ENCODE assay signal across 10 cellular contexts in the genomic region with DNA sequence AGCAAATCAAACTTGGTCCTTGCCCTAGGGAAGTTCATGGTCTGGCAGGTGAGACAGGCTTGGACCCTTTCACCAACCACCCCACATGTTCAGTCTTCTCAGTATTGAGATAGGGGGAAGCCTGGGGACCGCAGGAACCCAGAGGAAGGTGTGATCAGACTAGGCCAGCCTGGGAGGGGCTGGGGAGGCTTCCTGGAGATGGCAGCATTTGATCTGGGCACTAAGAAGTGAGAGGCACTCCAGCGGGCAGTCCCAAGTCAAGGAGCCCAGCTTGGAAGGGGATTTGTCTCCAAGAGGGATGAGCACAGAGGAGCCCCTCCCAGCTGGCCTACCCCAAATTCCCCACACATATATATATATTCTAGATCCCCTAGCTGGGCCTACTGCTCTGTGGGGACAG. TPM values are rescaled to one million over a fixed set of nuclear protein-coding genes. Genes with fewer than 3 reads are reported as not detected.
A peak's percentile ranks its signal among the peaks of the same experiment; 100 is the strongest.
DNase-seq lines count a peak whose midpoint lies in the region; FAIRE-seq and TF ChIP-seq lines count a peak whose summit lies in the region.
"Had no signal": no experiment of that assay in that cellular context is flagged by ENCODE, and none has a peak within 500 bp of the region (broad histone marks: within the 10 kb centered on the region; RNA-seq: fewer than 3 reads in every experiment).

No MANE protein-coding gene starts in this region.

- intact Hi-C loops in posterior vena cava (cut with DNase I): loop anchor here in 1 of 2 donors (5.0 kb wide), 1 partner anchor 48 kb away; no protein-coding TSS in a partner anchor

- no peaks in the 10 kb centered on the region for H3F3A ChIP-seq in Loucy (ENCODE audit: low read depth)
- H3F3A ChIP-seq in GM23248 (ENCODE audit: insufficient read depth): no peaks in the 10 kb centered on the region

- H3K4me2 ChIP-seq in Loucy (ENCODE audit: low read depth, low read length, poor library complexity, severe bottlenecking) (peak overlapping the region; percentile 22), GM23248 (ENCODE audit: unreplicated experiment) (no peak overlapping the region)

- H3K79me2 ChIP-seq in Loucy (ENCODE audit: insufficient read depth, low read length) (no peaks in the 10 kb centered on the region), GM23248 (ENCODE audit: insufficient read depth) (no peaks in the 10 kb centered on the region)

- in situ Hi-C loops in GM23248 (cut with MboI): no loop called here
- in situ Hi-C loops in GM13977 (cut with MboI; ENCODE audit: low pct_unique_long_range_greater_than_20kb, low sequenced_read_pairs, unreplicated experiment): loop anchor here (25.0 kb wide), 1 partner anchor 453 kb away; a partner anchor contains a TSS

- H3K27ac ChIP-seq in coronary artery (peak overlapping the region; percentile 87 to 90), GM23248 (no peak overlapping the region)
- H3K27ac ChIP-seq: epithelial cell of prostate had no signal

- H4K20me1 ChIP-seq in Loucy (ENCODE audit: insufficient read depth, low read length, poor library complexity, severe bottlenecking) (no peaks in the 10 kb centered on the region), GM23248 (ENCODE audit: insufficient read depth) (no peaks in the 10 kb centered on the region)

- H3K9me3 ChIP-seq in Loucy (ENCODE audit: insufficient read depth, low read depth, low read length): no peaks in the 10 kb centered on the region
- no peaks in the 10 kb centered on the region for H3K9me3 ChIP-seq in GM23248 (ENCODE audit: low read depth)

- no peak for FAIRE-seq in D721Med (lab: Jason Lieb, UNC)

- 69 to 89% methylated on average over 2 of the region's 2 CpGs for WGBS in GM23248 (ENCODE audit: low coverage in 1 of 2, low lambda C conversion rate in 2 of 2, missing lambda C conversion rate in 2 of 2), 2 experiments

- H3K9ac ChIP-seq in Loucy (ENCODE audit: low read depth, low read length, poor library complexity, severe bottlenecking) (peak overlapping the region; percentile 10), GM23248 (no peak overlapping the region)

- H3K9me2 ChIP-seq in Loucy (replicated peaks; ENCODE audit: low read depth, low read length) (no peaks in the 10 kb centered on the region), GM23248 (ENCODE audit: insufficient read depth) (no peaks in the 10 kb centered on the region)

- peaks cover 9% of the 10 kb centered on the region for H3K4me1 ChIP-seq in Loucy (ENCODE audit: insufficient read depth, low read length, poor library complexity, severe bottlenecking)
- H3K4me1 ChIP-seq in GM23248 (ENCODE audit: insufficient read depth): peaks cover 8% of the 10 kb centered on the region; the same call in 1 of the 2 replicates

- H3K36me3 ChIP-seq in Loucy (ENCODE audit: insufficient read depth, low read length) (no peaks in the 10 kb centered on the region), GM23248 (ENCODE audit: low read depth) (no peaks in the 10 kb centered on the region)

- peak overlapping the region; percentile 7; the same call in 1 of the 2 replicates for H2AFZ ChIP-seq in Loucy (ENCODE audit: low read length)
- H2AFZ ChIP-seq in GM23248: no peak overlapping the region

- no peak for TF ChIP-seq CTCF in D721Med (IDR thresholded peaks at IDR 0.05; ENCODE audit: insufficient read depth, missing control alignments)
- TF ChIP-seq CTCF in Loucy (conservative IDR thresholded peaks at IDR 0.05; ENCODE audit: low read length): no peak
- no peak for TF ChIP-seq CTCF in coronary artery (IDR thresholded peaks at IDR 0.05)
- TF ChIP-seq CTCF in GM13977 (IDR thresholded peaks at IDR 0.05; ENCODE audit: extremely low read depth, insufficient read depth, missing control alignments): no peak

- no peaks in the 10 kb centered on the region for H3K27me3 ChIP-seq in Loucy (ENCODE audit: insufficient read depth, low read length, poor library complexity, severe bottlenecking)
- H3K27me3 ChIP-seq in GM23248 (replicated peaks; ENCODE audit: insufficient read depth): no peaks in the 10 kb centered on the region

- H3K4me3 ChIP-seq in Loucy (ENCODE audit: low read length, poor library complexity, severe bottlenecking) (no peak overlapping the region), coronary artery (peak overlapping the region; percentile 81), GM23248 (no peak overlapping the region)

- DNase-seq in D721Med (ENCODE audit: insufficient read length, low spot score) (peak; percentile 13), coronary artery (ENCODE audit: low spot score) (peak; percentile 62), posterior vena cava (ENCODE audit: low spot score) (peak; percentile 41), NCI-H187 treated with DMSO at 0.1 percent for 48 hours (lab: John Stamatoyannopoulos, UW) (no peak), GM23248 (no peak), GM13977 (ENCODE audit: low spot score) (no peak), dedifferentiated amniotic fluid mesenchymal stem cell (ENCODE audit: extremely low spot score) (no peak)
- DNase-seq: NCI-H187 had no signal

RNA-seq across cellular contexts. Expression of a gene that starts 5.4 kb away (rescaled TPM):
- total RNA-seq in posterior vena cava: 100 to 1,000 TPM; 108 to 142 TPM
- total RNA-seq in GM23248 (2014; rRNA removed; shearing (Covaris generic)): 4.2 and 7.9 TPM in 2 replicates
- 3.5 and 4.0 TPM in 2 replicates for polyA plus RNA-seq in GM23248 (2016; fragmentation: Nextera tagmentation; extraction: Ambion mirVana)

Comparison
In these comparisons a context has a peak if more than half of its experiments do, and no peak if none do; other contexts are left out.
1. DNase-seq: peak in D721Med (single experiment), coronary artery (single experiment) and posterior vena cava (single experiment); none in NCI-H187 treated with DMSO at 0.1 percent for 48 hours (single experiment), GM23248 (single experiment), GM13977 (single experiment) and dedifferentiated amniotic fluid mesenchymal stem cell (single experiment).
2. RNA of a gene that starts 5.4 kb away (total RNA-seq): 108 to 142 TPM in posterior vena cava; 4.2 to 7.9 TPM in GM23248; every median in the first group is over 10 times any median in the second.